In the genomic region with DNA sequence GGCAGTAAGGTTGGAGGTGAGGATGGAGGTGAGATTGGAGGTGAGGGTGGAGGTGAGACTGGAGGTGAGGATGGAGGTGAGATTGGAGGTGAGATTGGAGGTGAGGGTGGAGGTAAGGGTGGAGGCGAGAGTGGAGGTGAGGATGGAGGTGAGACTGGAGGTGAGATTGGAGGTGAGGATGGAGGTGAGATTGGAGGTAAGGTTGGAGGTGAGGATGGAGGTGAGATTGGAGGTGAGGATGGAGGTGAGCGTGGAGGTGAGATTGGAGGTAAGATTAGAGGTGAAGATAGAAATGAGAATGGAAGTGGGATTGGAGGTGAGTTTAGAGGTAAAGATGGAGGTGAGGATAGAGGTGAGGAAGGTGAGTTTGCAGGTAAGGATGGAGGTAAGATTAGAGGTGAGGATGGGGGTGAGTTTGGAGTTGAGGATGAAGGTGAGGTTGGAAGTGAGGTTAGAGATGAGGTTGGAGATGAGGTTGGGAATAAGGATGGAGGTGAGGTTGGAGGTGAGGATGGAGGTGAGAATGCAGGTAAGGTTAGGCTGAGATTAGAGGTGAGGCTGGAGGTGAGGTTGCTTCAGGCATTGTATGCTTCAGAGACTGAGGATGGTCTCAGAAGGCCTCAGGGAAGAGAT, we compare ENCODE assay signal across 18 cellular contexts. TPM values are rescaled to one million over a fixed set of nuclear protein-coding genes. Genes with fewer than 3 reads are reported as not detected.
DNase-seq lines count a peak whose midpoint lies in the region; ATAC-seq, FAIRE-seq and TF ChIP-seq lines count a peak whose summit lies in the region.
"Had no signal": no experiment of that assay in that cellular context is flagged by ENCODE, and none has a peak within 500 bp of the region (broad histone marks: within the 10 kb centered on the region; RNA-seq: fewer than 3 reads in every experiment).

No MANE protein-coding gene starts in this region.

- H4K8ac ChIP-seq in trophoblast cell (ENCODE audit: low read depth, low read length) = peak overlapping the region; percentile 15

- CTCF ChIA-PET in HEK293 (lab: Yijun Ruan, JAX) (interaction anchor here (0.6 to 3.9 kb wide), 4 partner anchors 13 to 105 kb away, joined by 3 to 19 read pairs (median 8); no protein-coding TSS in a partner anchor), K562 (lab: Yijun Ruan, JAX; ENCODE audit: low intra/inter-chr PET ratio) (no interaction called here)

- H3K36me3 ChIP-seq in HEK293 (ENCODE audit: control insufficient read depth in 2 of 2, insufficient read depth in 1 of 2, low read length in 2 of 2) (no peaks in the 10 kb centered on the region), K562 (ENCODE audit: control insufficient read depth, insufficient read depth, low read length) (no peaks in the 10 kb centered on the region), trophoblast cell (ENCODE audit: control insufficient read depth in 1 of 2, insufficient read depth in 2 of 2, low read length in 2 of 2) (no peaks in the 10 kb centered on the region)

- no peaks in the 10 kb centered on the region for H4K20me1 ChIP-seq in K562 (replicated peaks; ENCODE audit: control insufficient read depth, insufficient read depth, low read length)

- H3K9ac ChIP-seq in K562 (ENCODE audit: insufficient read depth in 1 of 2, low read depth in 2 of 2, low read length in 2 of 2) (no peak overlapping the region), trophoblast cell (ENCODE audit: low read length) (no peak overlapping the region)

- no TSS peak for BruUV-seq in K562 (replicated peaks; lab: Mats Ljungman, UMichigan)

- H3K9me3 Mint-ChIP-seq in T-helper 1 cell treated with Interleukin-12 subunit alpha and Interleukin-12 subunit beta and Interleukin-4 antibody, amounts not matched to agents 30 μg/mL and 1 μg/mL, for 36 hours = no peaks in the 10 kb centered on the region
- H3K9me3 Mint-ChIP-seq: CD8-positive, alpha-beta memory T cell; nephron progenitor cell had no signal

- H3K27ac ChIP-seq in HEK293 (ENCODE audit: extremely low read depth, low read depth, low read length) = no peak overlapping the region
- no peak overlapping the region for H3K27ac ChIP-seq in K562 (ENCODE audit: extremely low read depth, low read depth, low read length)
- H3K27ac ChIP-seq in trophoblast cell (ENCODE audit: low read depth, low read length) = peak overlapping the region; percentile 80
- H3K27ac ChIP-seq: SK-N-MC had no signal

- no peak for ATAC-seq in K562
- ATAC-seq in GM18520 (IDR thresholded peaks at IDR 0.05; ENCODE audit: unreplicated experiment) = no peak

- H3K36me3 Mint-ChIP-seq in T-helper 1 cell treated with Interleukin-12 subunit alpha and Interleukin-12 subunit beta and Interleukin-4 antibody, amounts not matched to agents 30 μg/mL and 1 μg/mL, for 36 hours (ENCODE audit: low read depth) = peaks cover 61% of the 10 kb centered on the region

- H3K9me1 ChIP-seq in K562 (ENCODE audit: control insufficient read depth, insufficient read depth, low read length) = no peaks in the 10 kb centered on the region

- no peak overlapping the region for H4K12ac ChIP-seq in trophoblast cell (ENCODE audit: low read depth, low read length)

- H3K27me3 ChIP-seq in K562 (ENCODE audit: control insufficient read depth in 2 of 2, insufficient read depth in 2 of 2, low read length in 2 of 2) = peaks cover 2 to 19% of the 10 kb centered on the region in 2 experiments; a peak in 3 of 5 replicates
- no peaks in the 10 kb centered on the region for H3K27me3 ChIP-seq in trophoblast cell (ENCODE audit: insufficient read depth, low read length)

- peak overlapping the region; percentile 38 for H4K91ac ChIP-seq in trophoblast cell (ENCODE audit: low read depth, low read length)

- H3K14ac ChIP-seq in trophoblast cell (ENCODE audit: low read length) = no peak overlapping the region

- no peak for TF ChIP-seq CTCF in HEK293 (tag by site-specific recombination; IDR thresholded peaks at IDR 0.05)
- TF ChIP-seq CTCF in K562 (IDR thresholded peaks at IDR 0.05 in 2 of 3, conservative IDR thresholded peaks at IDR 0.05 in 1 of 3; ENCODE audit: insufficient read depth in 2 of 3, low read depth in 1 of 3, low read length in 3 of 3) = no peak

- in situ Hi-C loops in K562 (cut with MboI) = no loop called here

- no peaks in the 10 kb centered on the region for H3K9me3 ChIP-seq in HEK293 (ENCODE audit: control insufficient read depth, insufficient read depth, low read depth, low read length)
- H3K9me3 ChIP-seq in K562 (replicated peaks; ENCODE audit: control insufficient read depth, insufficient read depth, low read depth, low read length) = no peaks in the 10 kb centered on the region
- H3K9me3 ChIP-seq in trophoblast cell (ENCODE audit: insufficient read depth, low read depth, low read length) = no peaks in the 10 kb centered on the region

- 43% methylated on average over 1 of the region's 2 CpGs for WGBS in K562 (ENCODE audit: insufficient coverage, low coverage, missing lambda C conversion rate)
- WGBS in trophoblast cell (ENCODE audit: extremely low coverage, insufficient coverage, insufficient read length) = 100% methylated on average over 2 of the region's 2 CpGs

- no peaks in the 10 kb centered on the region for H3K4me1 ChIP-seq in HEK293 (ENCODE audit: control insufficient read depth, insufficient read depth, low read length)
- H3K4me1 ChIP-seq in K562 (replicated peaks in 1 of 2; ENCODE audit: control insufficient read depth in 2 of 2, insufficient read depth in 2 of 2, low read length in 2 of 2) = 0 out of 5 replicates have a peak, but pooled peaks cover 0 to 2% of the 10 kb centered on the region in 2 experiments
- H3K4me1 ChIP-seq in trophoblast cell (ENCODE audit: control insufficient read depth in 1 of 2, insufficient read depth in 2 of 2, low read length in 2 of 2) = peaks cover 12 to 24% of the 10 kb centered on the region in 2 experiments

- H3K27me3 Mint-ChIP-seq in T-helper 1 cell treated with Interleukin-12 subunit alpha and Interleukin-12 subunit beta and Interleukin-4 antibody, amounts not matched to agents 30 μg/mL and 1 μg/mL, for 36 hours (ENCODE audit: low read depth) = no peaks in the 10 kb centered on the region

- POLR2A ChIA-PET in HEK293 (lab: Yijun Ruan, JAX) = no interaction called here
- POLR2A ChIA-PET in K562 (lab: Yijun Ruan, JAX) = no interaction called here

- peaks cover 34% of the 10 kb centered on the region for H3K4me1 Mint-ChIP-seq in T-helper 1 cell treated with Interleukin-12 subunit alpha and Interleukin-12 subunit beta and Interleukin-4 antibody, amounts not matched to agents 30 μg/mL and 1 μg/mL, for 36 hours (ENCODE audit: low read depth)
- H3K4me1 Mint-ChIP-seq: nephron progenitor cell had no signal

- H3K4me3 Mint-ChIP-seq in T-helper 1 cell treated with Interleukin-12 subunit alpha and Interleukin-12 subunit beta and Interleukin-4 antibody, amounts not matched to agents 30 μg/mL and 1 μg/mL, for 36 hours = peak overlapping the region; percentile 44
- H3K4me3 Mint-ChIP-seq: GM23338, nephron progenitor cell had no signal

- no peak for FAIRE-seq in K562 (lab: Jason Lieb, UNC)

- no peak overlapping the region for H2BK5ac ChIP-seq in trophoblast cell (ENCODE audit: low read depth, low read length, poor library complexity)

- peaks cover 23% of the 10 kb centered on the region for H3K79me1 ChIP-seq in trophoblast cell (ENCODE audit: low read length)

- TF ChIP-seq RAD21 in K562 (CRISPR knock-in tag; conservative IDR thresholded peaks at IDR 0.05 in 1 of 2, IDR thresholded peaks at IDR 0.05 in 1 of 2) = no peak

- H2AFZ ChIP-seq in K562 (ENCODE audit: low read depth, low read length) = no peak overlapping the region
- no peak overlapping the region for H2AFZ ChIP-seq in trophoblast cell (ENCODE audit: insufficient read depth, low read length, poor library complexity)

- H2BK12ac ChIP-seq in trophoblast cell (ENCODE audit: low read length) = no peak overlapping the region

- H2BK120ac ChIP-seq in trophoblast cell (ENCODE audit: insufficient read depth, low read length, poor library complexity) = peak overlapping the region; percentile 27

- H3K79me2 ChIP-seq in K562 (ENCODE audit: control insufficient read depth, insufficient read depth, low read length) (no peaks in the 10 kb centered on the region), trophoblast cell (ENCODE audit: control insufficient read depth, insufficient read depth, low read length, poor library complexity) (no peaks in the 10 kb centered on the region)

- H2AK5ac ChIP-seq in trophoblast cell (ENCODE audit: low read length) = no peak overlapping the region

- H3K4me2 ChIP-seq in K562 (ENCODE audit: insufficient read depth, low read length) = no peak overlapping the region
- H3K4me2 ChIP-seq in trophoblast cell (ENCODE audit: low read length) = no peak overlapping the region
- H3K4me2 ChIP-seq: GM23338 had no signal

- no peak for DNase-seq in T-helper 1 cell
- DNase-seq in K562 (ENCODE audit: extremely low read depth in 1 of 4, low spot score in 3 of 4) = no peak
- no peak for DNase-seq in trophoblast cell
- no peak for DNase-seq in AG08395 (ENCODE audit: low spot score)
- DNase-seq in HPDE6-E6E7 (ENCODE audit: extremely low spot score) = no peak
- DNase-seq: CD8-positive, alpha-beta memory T cell; NCI-H187; nephron progenitor cell had no signal

- no peak for TF ChIP-seq EP300 in K562 (IDR thresholded peaks at IDR 0.05; ENCODE audit: low read length)

- H3K23ac ChIP-seq in trophoblast cell (ENCODE audit: low read length) = no peak overlapping the region

- H3K4me3 ChIP-seq in HEK293 (ENCODE audit: low read depth, low read length) (no peak overlapping the region), K562 (no peak overlapping the region), trophoblast cell (ENCODE audit: low read depth, low read length) (peak overlapping the region; percentile 4)
- H3K4me3 ChIP-seq: GM23338, lung, SK-N-MC had no signal

- intact Hi-C loops in K562 (cut with micrococcal nuclease) = loop anchor here (5.0 to 10.0 kb wide), 2 partner anchors 104 to 172 kb away; no protein-coding TSS in a partner anchor

- peak overlapping the region; percentile 95 for H3K27ac Mint-ChIP-seq in T-helper 1 cell treated with Interleukin-12 subunit alpha and Interleukin-12 subunit beta and Interleukin-4 antibody, amounts not matched to agents 30 μg/mL and 1 μg/mL, for 36 hours
- H3K27ac Mint-ChIP-seq: GM23338, nephron progenitor cell had no signal

- H3K4ac ChIP-seq in trophoblast cell (ENCODE audit: low read depth, low read length) = no peak overlapping the region

- TF ChIP-seq POLR2A in K562 (conservative IDR thresholded peaks at IDR 0.05) = no peak

- H3K18ac ChIP-seq in trophoblast cell (ENCODE audit: low read length) = no peak overlapping the region

RNA-seq across cellular contexts. Expression of a gene that starts 12.2 kb away (rescaled TPM):
- 0.30 TPM in 1 of 2 replicates, not detected in the other for total RNA-seq in K562 (2011; cell fraction: chromatin; rRNA removed; ENCODE audit: low replicate concordance)
- total RNA-seq in K562 (2011; cell fraction: nucleolus; rRNA removed) = 0.33 TPM in 1 of 2 replicates, not detected in the other
- total RNA-seq in K562 (2011; cell fraction: nucleoplasm; rRNA removed) = not detected in 2 replicates
- 0.53 and 0.95 TPM in 2 replicates for total RNA-seq in K562 (2014; rRNA removed)
- total RNA-seq in K562 (2014; rRNA removed; fragmentation: Illumina TruSeq; extraction: Trizol) = 0.13 and 0.33 TPM in 2 replicates
- total RNA-seq in K562 (2015; rRNA removed; fragmentation: Illumina TruSeq; extraction: Trizol) = 0.58 and 0.79 TPM in 2 replicates
- 0.18 and 0.56 TPM in 2 replicates for total RNA-seq in K562 (2021)
- 0.42 and 0.87 TPM in 2 replicates for polyA plus RNA-seq in K562 (2011; rRNA removed)
- 0.70 and 0.72 TPM in 2 replicates for polyA plus RNA-seq in K562 (2011; cell fraction: cytosol; rRNA removed)
- polyA plus RNA-seq in K562 (2011; cell fraction: nucleus; rRNA removed) = 2.4 and 3.4 TPM in 2 replicates
- polyA plus RNA-seq in K562 (2012) = 0.42 and 2.9 TPM in 2 replicates
- polyA plus RNA-seq in K562 (2014; fragmentation: Illumina TruSeq; extraction: Trizol) = 0.55 and 0.66 TPM in 2 replicates
- polyA plus RNA-seq in K562 (2014; fragmentation: Nextera tagmentation; extraction: Ambion mirVana) = under 1 TPM; 0.04 to 0.15 TPM
- polyA plus RNA-seq in K562 (2014; rRNA removed) = 0.20 and 0.42 TPM in 2 replicates
- 0.18 TPM in 2 replicates for polyA minus RNA-seq in K562 (2011; rRNA and poly(A)+ RNA removed)
- polyA minus RNA-seq in K562 (2011; cell fraction: cytosol; rRNA and poly(A)+ RNA removed) = not detected in 2 replicates
- 0.22 TPM in 1 of 2 replicates, not detected in the other for polyA minus RNA-seq in K562 (2011; cell fraction: nucleus; rRNA and poly(A)+ RNA removed)
- polyA plus RNA-seq in trophoblast cell (2013) = 2.3 and 2.9 TPM in 2 replicates
- total RNA-seq: GM23338, HT1080, M059J, NCI-H460, renal cortical epithelial cell had no signal
- polyA plus RNA-seq: GM23338 had no signal

RNA-seq across cellular contexts. Expression of a gene that starts 40.4 kb away (rescaled TPM):
- not detected in 2 replicates for total RNA-seq in K562 (2011; cell fraction: chromatin; rRNA removed; ENCODE audit: low replicate concordance)
- under 0.01 TPM in 1 of 2 replicates, not detected in the other for total RNA-seq in K562 (2011; cell fraction: nucleolus; rRNA removed)
- not detected in 2 replicates for total RNA-seq in K562 (2011; cell fraction: nucleoplasm; rRNA removed)
- 0.36 and 0.61 TPM in 2 replicates for total RNA-seq in K562 (2014; rRNA removed)
- total RNA-seq in K562 (2014; rRNA removed; fragmentation: Illumina TruSeq; extraction: Trizol) = 0.26 and 0.29 TPM in 2 replicates
- total RNA-seq in K562 (2015; rRNA removed; fragmentation: Illumina TruSeq; extraction: Trizol) = 0.62 and 0.72 TPM in 2 replicates
- total RNA-seq in K562 (2021) = 0.60 and 1.0 TPM in 2 replicates
- polyA plus RNA-seq in K562 (2011; rRNA removed) = 0.04 and 0.16 TPM in 2 replicates
- polyA plus RNA-seq in K562 (2011; cell fraction: cytosol; rRNA removed) = 0.12 and 0.24 TPM in 2 replicates
- 0.17 and 0.20 TPM in 2 replicates for polyA plus RNA-seq in K562 (2011; cell fraction: nucleus; rRNA removed)
- 0.48 and 1.3 TPM in 2 replicates for polyA plus RNA-seq in K562 (2012)
- polyA plus RNA-seq in K562 (2014; fragmentation: Illumina TruSeq; extraction: Trizol) = 0.54 and 0.62 TPM in 2 replicates
- under 1 TPM; 0.06 to 0.07 TPM for polyA plus RNA-seq in K562 (2014; fragmentation: Nextera tagmentation; extraction: Ambion mirVana)
- 0.54 and 0.74 TPM in 2 replicates for polyA plus RNA-seq in K562 (2014; rRNA removed)
- 0.07 and 0.09 TPM in 2 replicates for polyA minus RNA-seq in K562 (2011; rRNA and poly(A)+ RNA removed)
- polyA minus RNA-seq in K562 (2011; cell fraction: cytosol; rRNA and poly(A)+ RNA removed) = not detected in 2 replicates
- 0.13 and 0.22 TPM in 2 replicates for polyA minus RNA-seq in K562 (2011; cell fraction: nucleus; rRNA and poly(A)+ RNA removed)
- 4.3 and 4.7 TPM in 2 replicates for polyA plus RNA-seq in trophoblast cell (2013)
- total RNA-seq: GM23338, HT1080, NCI-H460 had no signal
- polyA plus RNA-seq: GM23338 had no signal

RNA-seq across cellular contexts. Expression of a gene that starts 56.1 kb away (rescaled TPM):
- total RNA-seq in K562 (2011; cell fraction: chromatin; rRNA removed; ENCODE audit: low replicate concordance) = not detected in 2 replicates
- not detected in 2 replicates for total RNA-seq in K562 (2011; cell fraction: nucleolus; rRNA removed)
- total RNA-seq in K562 (2011; cell fraction: nucleoplasm; rRNA removed) = not detected in 2 replicates
- total RNA-seq in K562 (2014; rRNA removed) = not detected in 2 replicates
- total RNA-seq in K562 (2014; rRNA removed; fragmentation: Illumina TruSeq; extraction: Trizol) = not detected in 2 replicates
- total RNA-seq in K562 (2015; rRNA removed; fragmentation: Illumina TruSeq; extraction: Trizol) = not detected in 2 replicates
- total RNA-seq in K562 (2021) = not detected in 2 replicates
- polyA plus RNA-seq in K562 (2011; rRNA removed) = not detected in 2 replicates
- polyA plus RNA-seq in K562 (2011; cell fraction: cytosol; rRNA removed) = not detected in 2 replicates
- polyA plus RNA-seq in K562 (2011; cell fraction: nucleus; rRNA removed) = not detected in 2 replicates
- not detected in 2 replicates for polyA plus RNA-seq in K562 (2012)
- polyA plus RNA-seq in K562 (2014; fragmentation: Illumina TruSeq; extraction: Trizol) = not detected in 2 replicates
- polyA plus RNA-seq in K562 (2014; fragmentation: Nextera tagmentation; extraction: Ambion mirVana) = not detected
- not detected in 2 replicates for polyA plus RNA-seq in K562 (2014; rRNA removed)
- not detected in 2 replicates for polyA minus RNA-seq in K562 (2011; rRNA and poly(A)+ RNA removed)
- polyA minus RNA-seq in K562 (2011; cell fraction: cytosol; rRNA and poly(A)+ RNA removed) = not detected in 2 replicates
- polyA minus RNA-seq in K562 (2011; cell fraction: nucleus; rRNA and poly(A)+ RNA removed) = not detected in 2 replicates
- polyA plus RNA-seq in trophoblast cell (2013) = 0.11 and 0.40 TPM in 2 replicates
- total RNA-seq: CD8-positive, alpha-beta memory T cell; GM23338; HT1080; M059J; NCI-H460; renal cortical epithelial cell had no signal
- polyA plus RNA-seq: CD8-positive, alpha-beta memory T cell had no signal
